ENCODE assay signal across 10 cellular contexts in genomic region chr6:12075067-12075563, GRCh38.
DNase-seq lines count a peak whose midpoint lies in the region; ATAC-seq and TF ChIP-seq lines count a peak whose summit lies in the region.
"Had no signal": no experiment of that assay in that cellular context is flagged by ENCODE, and none has a peak within 500 bp of the region (broad histone marks: within the 10 kb centered on the region; RNA-seq: fewer than 3 reads in every experiment).

No MANE protein-coding gene starts in this region.

- H3K9me3 Mint-ChIP-seq in activated CD8-positive, alpha-beta memory T cell treated with anti-CD3 and anti-CD28 coated beads, Interleukin-2, amount 10 ng/mL, durations not matched to agents 7 days and 5 days (ENCODE audit: low read depth) = no peaks in the 10 kb centered on the region

- H2AFZ ChIP-seq in DND-41 (ENCODE audit: low read depth, low read length) (no peak overlapping the region), Karpas-422 (ENCODE audit: low read length) (no peak overlapping the region), neural cell (ENCODE audit: low read depth, low read length) (no peak overlapping the region)

- H3K4me2 ChIP-seq in DND-41 (ENCODE audit: insufficient read depth, low read length) (no peak overlapping the region), Karpas-422 (ENCODE audit: low read depth, low read length, poor library complexity, severe bottlenecking) (peak overlapping the region; percentile 37), neural cell (ENCODE audit: low read length) (no peak overlapping the region)

- no peak overlapping the region for H3K4me3 ChIP-seq in DND-41 (ENCODE audit: low read depth in 1 of 2, low read length in 2 of 2)
- no peak overlapping the region for H3K4me3 ChIP-seq in Karpas-422 (ENCODE audit: low read length)
- no peak overlapping the region for H3K4me3 ChIP-seq in brain microvascular endothelial cell (ENCODE audit: low read depth, low read length)
- no peak overlapping the region for H3K4me3 ChIP-seq in neural cell (ENCODE audit: low read length)

- peaks cover 14% of the 10 kb centered on the region for H3K4me1 Mint-ChIP-seq in activated CD8-positive, alpha-beta memory T cell treated with anti-CD3 and anti-CD28 coated beads, Interleukin-2, amount 10 ng/mL, durations not matched to agents 7 days and 5 days

- TF ChIP-seq EP300 in neural cell (conservative IDR thresholded peaks at IDR 0.05; ENCODE audit: poor library complexity, severe bottlenecking) = no peak

- no peaks in the 10 kb centered on the region for H3K9me3 ChIP-seq in DND-41 (ENCODE audit: insufficient read depth, low read length, severe bottlenecking)
- H3K9me3 ChIP-seq in Karpas-422 (ENCODE audit: low read length) = no peaks in the 10 kb centered on the region
- H3K9me3 ChIP-seq in neural cell (ENCODE audit: low read length) = no peaks in the 10 kb centered on the region

- no peaks in the 10 kb centered on the region for H3F3A ChIP-seq in neural cell (ENCODE audit: insufficient read depth, low read length, poor library complexity, severe bottlenecking)

- peak; percentile 47 for TF ChIP-seq RAD21 in neural cell (conservative IDR thresholded peaks at IDR 0.05)

- H3K9ac ChIP-seq in DND-41 (ENCODE audit: low read depth, low read length) (no peak overlapping the region), Karpas-422 (ENCODE audit: low read length) (no peak overlapping the region), neural cell (ENCODE audit: low read length) (no peak overlapping the region)

- no peak overlapping the region for H3K4me3 Mint-ChIP-seq in activated CD8-positive, alpha-beta memory T cell treated with anti-CD3 and anti-CD28 coated beads, Interleukin-2, amount 10 ng/mL, durations not matched to agents 7 days and 5 days

- H3K36me3 ChIP-seq in DND-41 (ENCODE audit: insufficient read depth, low read length) (no peaks in the 10 kb centered on the region), Karpas-422 (ENCODE audit: insufficient read depth, low read length) (no peaks in the 10 kb centered on the region), brain microvascular endothelial cell (replicated peaks) (no peaks in the 10 kb centered on the region), neural cell (ENCODE audit: insufficient read depth, low read length) (no peaks in the 10 kb centered on the region)

- CTCF ChIA-PET in activated CD8-positive, alpha-beta memory T cell treated with anti-CD3 and anti-CD28 coated beads, Interleukin-2, amount 10 ng/mL, durations not matched to agents 7 days and 5 days (lab: Charles Lee) = interaction anchor here (0.6 to 1.6 kb wide), 5 partner anchors 9 to 377 kb away, joined by 3 to 8 read pairs (median 3); no protein-coding TSS in a partner anchor

- ATAC-seq in DND-41 (ENCODE audit: insufficient read depth, low read depth) = no peak
- ATAC-seq in activated CD8-positive, alpha-beta memory T cell treated with anti-CD3 and anti-CD28 coated beads, Interleukin-2, amount 10 ng/mL, durations not matched to agents 7 days and 5 days = no peak
- ATAC-seq: left cardiac atrium had no signal

- no peaks in the 10 kb centered on the region for H3K36me3 Mint-ChIP-seq in activated CD8-positive, alpha-beta memory T cell treated with anti-CD3 and anti-CD28 coated beads, Interleukin-2, amount 10 ng/mL, durations not matched to agents 7 days and 5 days

- no peak overlapping the region for H3K27ac ChIP-seq in DND-41 (ENCODE audit: low read length)
- no peak overlapping the region for H3K27ac ChIP-seq in Karpas-422 (ENCODE audit: low read length)
- H3K27ac ChIP-seq in brain microvascular endothelial cell = no peak overlapping the region
- no peak overlapping the region for H3K27ac ChIP-seq in neural cell (ENCODE audit: low read length)

- H4K20me1 ChIP-seq in DND-41 (ENCODE audit: insufficient read depth, low read length) = 0 out of 2 replicates have a peak, but pooled peaks cover 2% of the 10 kb centered on the region
- H4K20me1 ChIP-seq in Karpas-422 (ENCODE audit: insufficient read depth, low read depth, low read length) = peaks cover 8% of the 10 kb centered on the region
- no peaks in the 10 kb centered on the region for H4K20me1 ChIP-seq in neural cell (ENCODE audit: insufficient read depth)

- in situ Hi-C loops in brain microvascular endothelial cell (cut with HindIII; ENCODE audit: low pct_ligation_motif_present, low sequenced_read_pairs) = no loop called here

- H3K4me1 ChIP-seq in DND-41 (ENCODE audit: insufficient read depth, low read length) (no peaks in the 10 kb centered on the region), Karpas-422 (ENCODE audit: low read length) (peaks cover 63% of the 10 kb centered on the region)

- H3K79me2 ChIP-seq in DND-41 (ENCODE audit: insufficient read depth, low read length) (no peaks in the 10 kb centered on the region), Karpas-422 (ENCODE audit: low read length) (peaks cover 92% of the 10 kb centered on the region), neural cell (replicated peaks; ENCODE audit: insufficient read depth, low read length) (peaks cover 8% of the 10 kb centered on the region)

- peak; percentile 31 for TF ChIP-seq CTCF in DND-41 (IDR thresholded peaks at IDR 0.05; ENCODE audit: borderline replicate concordance, extremely low read depth, low read length, poor library complexity, severe bottlenecking)
- peak; percentile 50 for TF ChIP-seq CTCF in brain microvascular endothelial cell (IDR thresholded peaks at IDR 0.05; ENCODE audit: low read depth, low read length, missing control alignments)
- peak; percentile 40 for TF ChIP-seq CTCF in neural cell (IDR thresholded peaks at IDR 0.05; ENCODE audit: poor library complexity, severe bottlenecking)

- H3K9me2 ChIP-seq in Karpas-422 (replicated peaks; ENCODE audit: insufficient read depth, low read length) (no peaks in the 10 kb centered on the region), neural cell (ENCODE audit: insufficient read depth, low read length) (no peaks in the 10 kb centered on the region)

- H3K27ac Mint-ChIP-seq in activated CD8-positive, alpha-beta memory T cell treated with anti-CD3 and anti-CD28 coated beads, Interleukin-2, amount 10 ng/mL, durations not matched to agents 7 days and 5 days = no peak overlapping the region

- no peaks in the 10 kb centered on the region for H3K27me3 ChIP-seq in DND-41 (ENCODE audit: insufficient read depth, low read length, poor library complexity)
- H3K27me3 ChIP-seq in Karpas-422 (ENCODE audit: low read length) = no peaks in the 10 kb centered on the region
- no peaks in the 10 kb centered on the region for H3K27me3 ChIP-seq in brain microvascular endothelial cell (replicated peaks)
- no peaks in the 10 kb centered on the region for H3K27me3 ChIP-seq in neural cell (ENCODE audit: insufficient read depth, low read depth, low read length)

- DNase-seq in DND-41 (no peak), Karpas-422 (peak; percentile 63), brain microvascular endothelial cell (no peak), DMS114 treated with DMSO at 0.1 percent for 48 hours (lab: John Stamatoyannopoulos, UW; ENCODE audit: unreplicated experiment) (no peak), occipital lobe (lab: John Stamatoyannopoulos, UW) (no peak), kidney glomerular epithelial cell (lab: John Stamatoyannopoulos, UW) (no peak)
- DNase-seq in activated CD8-positive, alpha-beta memory T cell treated with anti-CD3 and anti-CD28 coated beads, Interleukin-2, amount 10 ng/mL, durations not matched to agents 7 days and 5 days = no peak
- DNase-seq: left cardiac atrium, NCI-H187 had no signal

- H3K27me3 Mint-ChIP-seq in activated CD8-positive, alpha-beta memory T cell treated with anti-CD3 and anti-CD28 coated beads, Interleukin-2, amount 10 ng/mL, durations not matched to agents 7 days and 5 days = no peaks in the 10 kb centered on the region

TF ChIP-seq in neural cell, 6 proteins besides CTCF, POLR2A, EP300 and RAD21:
- TF ChIP-seq SMC3 (conservative IDR thresholded peaks at IDR 0.05; ENCODE audit: poor library complexity) (peak; percentile 47), REST (IDR thresholded peaks at IDR 0.05; ENCODE audit: borderline replicate concordance) (no peak)
TF ChIP-seq in neural cell: peak in this region for 1.
